In the genomic region with DNA sequence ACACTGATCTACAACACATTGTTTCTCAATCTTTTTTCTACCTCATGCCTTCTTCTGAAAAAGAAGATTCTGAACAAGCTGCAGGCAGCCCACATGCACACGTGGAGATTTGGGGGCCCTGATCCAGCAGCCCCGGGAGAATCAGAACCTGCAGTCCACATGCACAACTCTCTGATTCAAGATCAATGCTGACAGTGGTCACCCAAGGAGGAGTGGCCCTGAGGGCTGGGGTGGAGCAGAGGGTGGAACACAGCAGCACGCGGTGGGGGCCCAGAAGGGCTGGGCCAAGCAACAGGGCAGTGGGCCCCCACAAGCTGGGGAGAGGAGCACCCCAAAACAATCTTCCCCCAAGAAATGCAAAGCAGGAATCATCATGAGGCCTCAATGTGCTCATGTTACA, we compare ENCODE assay signal across 8 cellular contexts.
"Had no signal": no experiment of that assay in that cellular context is flagged by ENCODE, and none has a peak within 500 bp of the region (broad histone marks: within the 10 kb centered on the region; RNA-seq: fewer than 3 reads in every experiment).

No MANE protein-coding gene starts in this region.

- H3K9ac ChIP-seq: GM23248 had no signal

- DNase-seq: GM23248, H9, HCEC 1CT, IMR-90, KG1 had no signal

- H2AFZ ChIP-seq: GM23248 had no signal

- H3K4me3 Mint-ChIP-seq: H9 had no signal

- H3K27ac ChIP-seq: GM23248 had no signal

- FAIRE-seq: H54, HTR-8/SVneo, K562 had no signal

- ATAC-seq: K562 had no signal

- H3K9me3 Mint-ChIP-seq: H9 had no signal

- H3K4me3 ChIP-seq: GM23248, K562 had no signal
